ENCODE assay signal across 1 cellular context in the genomic region with DNA sequence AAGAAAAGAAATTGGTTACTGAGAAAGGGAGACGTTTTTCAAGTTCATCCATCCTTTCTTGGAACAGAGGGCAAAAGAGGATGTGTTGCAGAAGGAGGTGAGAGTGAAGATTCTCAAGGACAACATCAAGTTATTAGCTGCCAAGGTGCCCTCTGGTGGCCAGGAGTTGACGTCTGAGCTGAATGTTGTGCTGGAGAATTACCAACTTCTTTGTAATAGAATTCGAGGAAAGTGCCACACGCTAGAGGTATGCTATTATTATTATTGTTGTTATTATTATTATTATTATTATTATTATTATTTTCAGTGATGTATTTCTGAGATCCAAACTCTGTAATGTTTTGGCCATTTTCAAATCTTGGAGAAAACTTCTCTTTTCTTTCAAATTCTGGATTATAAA.
TF ChIP-seq lines count a peak whose summit lies in the region.

No MANE protein-coding gene starts in this region.

TF ChIP-seq in GM23338, 12 proteins besides CTCF, POLR2A, EP300 and RAD21 (continued from another document):
- TF ChIP-seq, protein P1, sequence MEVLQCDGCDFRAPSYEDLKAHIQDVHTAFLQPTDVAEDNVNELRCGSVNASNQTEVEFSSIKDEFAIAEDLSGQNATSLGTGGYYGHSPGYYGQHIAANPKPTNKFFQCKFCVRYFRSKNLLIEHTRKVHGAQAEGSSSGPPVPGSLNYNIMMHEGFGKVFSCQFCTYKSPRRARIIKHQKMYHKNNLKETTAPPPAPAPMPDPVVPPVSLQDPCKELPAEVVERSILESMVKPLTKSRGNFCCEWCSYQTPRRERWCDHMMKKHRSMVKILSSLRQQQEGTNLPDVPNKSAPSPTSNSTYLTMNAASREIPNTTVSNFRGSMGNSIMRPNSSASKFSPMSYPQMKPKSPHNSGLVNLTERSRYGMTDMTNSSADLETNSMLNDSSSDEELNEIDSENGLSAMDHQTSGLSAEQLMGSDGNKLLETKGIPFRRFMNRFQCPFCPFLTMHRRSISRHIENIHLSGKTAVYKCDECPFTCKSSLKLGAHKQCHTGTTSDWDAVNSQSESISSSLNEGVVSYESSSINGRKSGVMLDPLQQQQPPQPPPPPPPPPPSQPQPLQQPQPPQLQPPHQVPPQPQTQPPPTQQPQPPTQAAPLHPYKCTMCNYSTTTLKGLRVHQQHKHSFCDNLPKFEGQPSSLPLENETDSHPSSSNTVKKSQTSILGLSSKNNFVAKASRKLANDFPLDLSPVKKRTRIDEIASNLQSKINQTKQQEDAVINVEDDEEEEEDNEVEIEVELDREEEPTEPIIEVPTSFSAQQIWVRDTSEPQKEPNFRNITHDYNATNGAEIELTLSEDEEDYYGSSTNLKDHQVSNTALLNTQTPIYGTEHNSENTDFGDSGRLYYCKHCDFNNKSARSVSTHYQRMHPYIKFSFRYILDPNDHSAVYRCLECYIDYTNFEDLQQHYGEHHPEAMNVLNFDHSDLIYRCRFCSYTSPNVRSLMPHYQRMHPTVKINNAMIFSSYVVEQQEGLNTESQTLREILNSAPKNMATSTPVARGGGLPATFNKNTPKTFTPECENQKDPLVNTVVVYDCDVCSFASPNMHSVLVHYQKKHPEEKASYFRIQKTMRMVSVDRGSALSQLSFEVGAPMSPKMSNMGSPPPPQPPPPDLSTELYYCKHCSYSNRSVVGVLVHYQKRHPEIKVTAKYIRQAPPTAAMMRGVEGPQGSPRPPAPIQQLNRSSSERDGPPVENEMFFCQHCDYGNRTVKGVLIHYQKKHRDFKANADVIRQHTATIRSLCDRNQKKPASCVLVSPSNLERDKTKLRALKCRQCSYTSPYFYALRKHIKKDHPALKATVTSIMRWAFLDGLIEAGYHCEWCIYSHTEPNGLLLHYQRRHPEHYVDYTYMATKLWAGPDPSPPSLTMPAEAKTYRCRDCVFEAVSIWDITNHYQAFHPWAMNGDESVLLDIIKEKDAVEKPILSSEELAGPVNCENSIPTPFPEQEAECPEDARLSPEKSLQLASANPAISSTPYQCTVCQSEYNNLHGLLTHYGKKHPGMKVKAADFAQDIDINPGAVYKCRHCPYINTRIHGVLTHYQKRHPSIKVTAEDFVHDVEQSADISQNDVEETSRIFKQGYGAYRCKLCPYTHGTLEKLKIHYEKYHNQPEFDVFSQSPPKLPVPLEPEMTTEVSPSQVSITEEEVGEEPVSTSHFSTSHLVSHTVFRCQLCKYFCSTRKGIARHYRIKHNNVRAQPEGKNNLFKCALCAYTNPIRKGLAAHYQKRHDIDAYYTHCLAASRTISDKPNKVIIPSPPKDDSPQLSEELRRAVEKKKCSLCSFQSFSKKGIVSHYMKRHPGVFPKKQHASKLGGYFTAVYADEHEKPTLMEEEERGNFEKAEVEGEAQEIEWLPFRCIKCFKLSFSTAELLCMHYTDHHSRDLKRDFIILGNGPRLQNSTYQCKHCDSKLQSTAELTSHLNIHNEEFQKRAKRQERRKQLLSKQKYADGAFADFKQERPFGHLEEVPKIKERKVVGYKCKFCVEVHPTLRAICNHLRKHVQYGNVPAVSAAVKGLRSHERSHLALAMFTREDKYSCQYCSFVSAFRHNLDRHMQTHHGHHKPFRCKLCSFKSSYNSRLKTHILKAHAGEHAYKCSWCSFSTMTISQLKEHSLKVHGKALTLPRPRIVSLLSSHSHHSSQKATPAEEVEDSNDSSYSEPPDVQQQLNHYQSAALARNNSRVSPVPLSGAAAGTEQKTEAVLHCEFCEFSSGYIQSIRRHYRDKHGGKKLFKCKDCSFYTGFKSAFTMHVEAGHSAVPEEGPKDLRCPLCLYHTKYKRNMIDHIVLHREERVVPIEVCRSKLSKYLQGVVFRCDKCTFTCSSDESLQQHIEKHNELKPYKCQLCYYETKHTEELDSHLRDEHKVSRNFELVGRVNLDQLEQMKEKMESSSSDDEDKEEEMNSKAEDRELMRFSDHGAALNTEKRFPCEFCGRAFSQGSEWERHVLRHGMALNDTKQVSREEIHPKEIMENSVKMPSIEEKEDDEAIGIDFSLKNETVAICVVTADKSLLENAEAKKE (CRISPR knock-in tag; IDR thresholded peaks at IDR 0.05) = no peak
- no peak for TF ChIP-seq JUNB (IDR thresholded peaks at IDR 0.05; ENCODE audit: unreplicated experiment)
- no peak for TF ChIP-seq EZH2 (IDR thresholded peaks at IDR 0.05; ENCODE audit: low read depth, unreplicated experiment)
- no peak for TF ChIP-seq NANOG (IDR thresholded peaks at IDR 0.05; ENCODE audit: borderline replicate concordance)
- no peak for TF ChIP-seq POLR2AphosphoS5 (IDR thresholded peaks at IDR 0.05; ENCODE audit: low read depth)
- no peak for TF ChIP-seq CREB1 (CRISPR knock-in tag; IDR thresholded peaks at IDR 0.05; ENCODE audit: low read depth)
